In the genomic region with DNA sequence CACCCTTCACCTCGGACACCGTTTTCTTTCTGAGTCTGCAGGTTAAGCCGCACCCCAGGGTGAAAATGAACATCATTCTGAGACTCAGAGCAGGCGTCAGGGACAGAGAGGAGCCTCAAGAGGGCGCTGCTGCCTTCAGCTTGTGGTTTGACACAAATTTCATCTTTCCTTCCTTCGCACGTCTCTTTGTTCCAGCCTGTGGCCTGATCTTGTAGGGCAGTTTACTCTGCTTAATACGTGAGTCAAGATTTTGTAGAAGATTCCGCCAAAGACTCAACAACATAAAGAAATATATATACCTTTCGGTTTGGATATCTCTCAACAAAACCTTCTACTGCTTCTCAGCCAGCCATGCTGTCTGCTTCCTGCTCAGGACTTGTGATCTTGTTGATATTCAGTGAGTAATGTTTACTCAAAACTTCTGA, we compare ENCODE assay signal across 8 cellular contexts.
DNase-seq lines count a peak whose midpoint lies in the region; ATAC-seq, FAIRE-seq and TF ChIP-seq lines count a peak whose summit lies in the region.

No MANE protein-coding gene starts in this region.

- H3K27ac ChIP-seq in WERI-Rb-1: no peak overlapping the region

- DNase-seq in HuH-7 (ENCODE audit: low spot score) (peak; percentile 7), WERI-Rb-1 (no peak), bronchial epithelial cell (ENCODE audit: low read depth) (no peak), GM19238 (ENCODE audit: insufficient read length, low spot score) (no peak), NCI-H1105 treated with DMSO at 0.1 percent for 48 hours (lab: John Stamatoyannopoulos, UW) (no peak)
- DNase-seq in stimulated activated CD4-positive, alpha-beta T cell treated with anti-CD3 and anti-CD28 coated beads, Interleukin-1b, Interleukin-23, amount 100 ng/mL, for 24 hours (ENCODE audit: low read depth in 4 of 4, low spot score in 1 of 4): peak; percentile 21 to 63 (median 46)

- peaks cover 60% of the 10 kb centered on the region for H3K27me3 ChIP-seq in WERI-Rb-1 (ENCODE audit: insufficient read depth, low read depth, severe bottlenecking)
- H3K27me3 ChIP-seq in bronchial epithelial cell (ENCODE audit: control insufficient read depth, insufficient read depth, low read length): no peaks in the 10 kb centered on the region

- H3K9me3 ChIP-seq in WERI-Rb-1 (ENCODE audit: severe bottlenecking): no peaks in the 10 kb centered on the region

- ATAC-seq in HG03520 (IDR thresholded peaks at IDR 0.05; ENCODE audit: unreplicated experiment): no peak
- no peak for ATAC-seq in HG02840 (IDR thresholded peaks at IDR 0.05; ENCODE audit: low FRiP score, unreplicated experiment)

- TF ChIP-seq CTCF in WERI-Rb-1 (IDR thresholded peaks at IDR 0.05; ENCODE audit: low read depth, low read length): peak; percentile 68
- peak; percentile 60 for TF ChIP-seq CTCF in bronchial epithelial cell (IDR thresholded peaks at IDR 0.05; ENCODE audit: insufficient read depth, low read length, severe bottlenecking)

- H3K4me3 ChIP-seq in WERI-Rb-1 (ENCODE audit: low read depth, low read length) (no peak overlapping the region), bronchial epithelial cell (ENCODE audit: low read depth, low read length) (no peak overlapping the region)

- FAIRE-seq in bronchial epithelial cell (lab: Jason Lieb, UNC): no peak

- H3K36me3 ChIP-seq in WERI-Rb-1 (no peaks in the 10 kb centered on the region), bronchial epithelial cell (ENCODE audit: control insufficient read depth, insufficient read depth, low read length) (no peaks in the 10 kb centered on the region)

Comparison
In these comparisons a context has a peak if more than half of its experiments do, and no peak if none do; other contexts are left out.
1. DNase-seq: peak in HuH-7 (single experiment) and stimulated activated CD4-positive, alpha-beta T cell treated with anti-CD3 and anti-CD28 coated beads, Interleukin-1b, Interleukin-23, amount 100 ng/mL, for 24 hours (4 of 4); none in WERI-Rb-1 (single experiment), bronchial epithelial cell (single experiment), GM19238 (single experiment) and NCI-H1105 treated with DMSO at 0.1 percent for 48 hours (single experiment).